Comparison of ENCODE assay signal across 20 cellular contexts in the genomic region with DNA sequence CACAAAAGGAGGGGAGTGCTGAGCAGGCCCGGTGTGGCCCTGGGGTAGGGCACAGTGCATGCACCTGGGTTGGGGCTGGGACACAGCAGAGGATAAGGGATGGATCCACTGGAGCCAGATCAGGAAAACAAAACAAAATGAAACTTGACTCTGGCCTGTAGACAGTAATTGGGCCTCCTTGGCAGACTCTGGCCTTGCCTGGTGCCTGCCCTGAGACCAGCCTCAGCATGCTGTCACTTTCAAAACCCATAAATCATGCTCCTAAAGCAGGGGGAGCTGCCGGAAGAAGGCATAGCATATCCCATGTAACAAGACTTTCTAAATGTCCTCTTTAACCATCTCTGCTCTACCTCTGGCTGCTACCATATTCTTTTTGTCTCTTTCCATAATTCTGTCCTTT.
A peak's percentile ranks its signal among the peaks of the same experiment; 100 is the strongest.
DNase-seq lines count a peak whose midpoint lies in the region; ATAC-seq and TF ChIP-seq lines count a peak whose summit lies in the region.
"Had no signal": no experiment of that assay in that cellular context is flagged by ENCODE, and none has a peak within 500 bp of the region (broad histone marks: within the 10 kb centered on the region; RNA-seq: fewer than 3 reads in every experiment).

No MANE protein-coding gene starts in this region.

- H3K36me3 ChIP-seq in sigmoid colon: no peaks in the 10 kb centered on the region
- no peaks in the 10 kb centered on the region for H3K36me3 ChIP-seq in heart right ventricle

- ATAC-seq in heart right ventricle: no peak
- ATAC-seq: CD8-positive, alpha-beta T cell; GM12878 had no signal

- no peak for TF ChIP-seq POLR2A in sigmoid colon (IDR thresholded peaks at IDR 0.05)

- WGBS in sigmoid colon, 2 donors: 79 to 86% methylated on average over 2 of the region's 2 CpGs
- 98 to 100% methylated on average over 2 of the region's 2 CpGs for WGBS in heart right ventricle, 2 donors

- H3K4me3 ChIP-seq in sigmoid colon: no peak overlapping the region
- no peak overlapping the region for H3K4me3 ChIP-seq in heart right ventricle
- H3K4me3 ChIP-seq: GM12878 had no signal

- no peak for TF ChIP-seq EP300 in sigmoid colon (IDR thresholded peaks at IDR 0.05)

- H3K9me3 ChIP-seq in sigmoid colon (no peaks in the 10 kb centered on the region), heart right ventricle (no peaks in the 10 kb centered on the region)

- TF ChIP-seq CTCF in sigmoid colon (IDR thresholded peaks at IDR 0.05) (no peak), heart right ventricle (IDR thresholded peaks at IDR 0.05) (no peak)

- H3K27me3 ChIP-seq in sigmoid colon: no peaks in the 10 kb centered on the region
- no peaks in the 10 kb centered on the region for H3K27me3 ChIP-seq in heart right ventricle

- DNase-seq in NCI-H2171 treated with DMSO at 0.1 percent for 48 hours (lab: John Stamatoyannopoulos, UW) (peak; percentile 30), NCI-H2171 (lab: John Stamatoyannopoulos, UW) (no peak), NCI-H69 (lab: John Stamatoyannopoulos, UW) (peak; percentile 60), mesenteric fat pad (ENCODE audit: low spot score) (peak; percentile 82), sigmoid colon (no peak), T-helper 1 cell (no peak), NCI-H2107 treated with DMSO at 0.1 percent for 48 hours (lab: John Stamatoyannopoulos, UW; ENCODE audit: unreplicated experiment) (no peak), heart right ventricle (no peak)
- DNase-seq: CD8-positive, alpha-beta T cell; GDM1; HFFc6; NCI-H1048; NCI-H1694; NCI-H2107; NCI-H524 treated with DMSO at 0.1 percent for 48 hours; OCI-M1; SIG-M5; SW 1271 had no signal

- H3K27ac ChIP-seq in sigmoid colon (peak overlapping the region in 3 of 4 donors; percentile 73 to 82 (median 73)), heart right ventricle (no peak overlapping the region)
- H3K27ac ChIP-seq: KMS-11 had no signal

- H3K4me1 ChIP-seq in sigmoid colon (peaks cover 0 to 90% (median 78%) of the 10 kb centered on the region in 4 donors), heart right ventricle (peaks cover 5 to 45% (median 18%) of the 10 kb centered on the region in 9 donors)

- intact Hi-C loops in sigmoid colon (cut with DNase I): loop anchor here (5.0 to 10.0 kb wide), 2 partner anchors 491 to 658 kb away; no protein-coding TSS in a partner anchor
- intact Hi-C loops in heart right ventricle (cut with DNase I): no loop called here

Comparison
In these comparisons a context has a peak if more than half of its experiments do, and no peak if none do; other contexts are left out.
1. DNase-seq: peak in NCI-H2171 treated with DMSO at 0.1 percent for 48 hours (single experiment), NCI-H69 (single experiment) and mesenteric fat pad (single experiment); none in NCI-H2171 (single experiment), sigmoid colon (single experiment), T-helper 1 cell (0 of 5), NCI-H2107 treated with DMSO at 0.1 percent for 48 hours (single experiment) and heart right ventricle (0 of 2).
2. H3K27ac ChIP-seq: peak in sigmoid colon (3 of 4); none in heart right ventricle (0 of 10).